Comparison of ENCODE assay signal across 8 cellular contexts in genomic region chr16:50369133-50369804, GRCh38. TPM values are rescaled to one million over a fixed set of nuclear protein-coding genes. Genes with fewer than 3 reads are reported as not detected.
DNase-seq lines count a peak whose midpoint lies in the region; ATAC-seq and TF ChIP-seq lines count a peak whose summit lies in the region.

No MANE protein-coding gene starts in this region.

- no peak overlapping the region for H4K91ac ChIP-seq in trophoblast cell (ENCODE audit: low read depth, low read length)

- no peak overlapping the region for H3K4ac ChIP-seq in trophoblast cell (ENCODE audit: low read depth, low read length)

- no peak for TF ChIP-seq CTCF in GM06990 (IDR thresholded peaks at IDR 0.05; ENCODE audit: insufficient read depth, low read length, poor library complexity, severe bottlenecking)
- no peak for TF ChIP-seq CTCF in MM.1S (IDR thresholded peaks at IDR 0.05; ENCODE audit: low read length)

- H3F3A ChIP-seq in MM.1S (ENCODE audit: insufficient read depth, low read length) = no peaks in the 10 kb centered on the region

- no peak overlapping the region for H3K18ac ChIP-seq in trophoblast cell (ENCODE audit: low read length)

- H3K4me3 ChIP-seq in GM06990 (replicated peaks; ENCODE audit: low read depth, low read length) = peak overlapping the region; percentile 52
- H3K4me3 ChIP-seq in MM.1S (ENCODE audit: low read length) = peak overlapping the region; percentile 53; the same call in 1 of the 2 replicates
- H3K4me3 ChIP-seq in duodenal mucosa (ENCODE audit: low read depth in 1 of 2, low read length in 2 of 2) = peak overlapping the region; percentile 65 to 78
- H3K4me3 ChIP-seq in trophoblast cell (ENCODE audit: low read depth, low read length) = no peak overlapping the region

- peak overlapping the region; percentile 73 for H3K4me2 ChIP-seq in MM.1S (ENCODE audit: low read depth, low read length)
- peak overlapping the region; percentile 48 for H3K4me2 ChIP-seq in trophoblast cell (ENCODE audit: low read length)

- peaks cover 3% of the 10 kb centered on the region for H3K79me1 ChIP-seq in trophoblast cell (ENCODE audit: low read length)

- WGBS in trophoblast cell (ENCODE audit: extremely low coverage, insufficient coverage, insufficient read length) = 100% methylated on average over 1 of the region's 7 CpGs

- no peak overlapping the region for H3K23ac ChIP-seq in trophoblast cell (ENCODE audit: low read length)

- peaks cover 42% of the 10 kb centered on the region for H3K79me2 ChIP-seq in MM.1S (ENCODE audit: low read length)
- peaks cover 5% of the 10 kb centered on the region for H3K79me2 ChIP-seq in trophoblast cell (ENCODE audit: control insufficient read depth, insufficient read depth, low read length, poor library complexity)

- ATAC-seq in HG02588 (IDR thresholded peaks at IDR 0.05; ENCODE audit: unreplicated experiment) = no peak

- no peaks in the 10 kb centered on the region for H3K9me3 ChIP-seq in MM.1S (replicated peaks; ENCODE audit: insufficient read depth, low read length)
- no peaks in the 10 kb centered on the region for H3K9me3 ChIP-seq in duodenal mucosa (ENCODE audit: control insufficient read depth in 1 of 2, low read length in 2 of 2)
- peaks cover 6% of the 10 kb centered on the region for H3K9me3 ChIP-seq in trophoblast cell (ENCODE audit: insufficient read depth, low read depth, low read length)

- DNase-seq in GM06990 (ENCODE audit: extremely low read depth, insufficient read length) (no peak), MM.1S (no peak), trophoblast cell (peak in 1 of 2 donors; percentile 11), NOMO-1 treated with dmso at 0.1 percent for 144 hours (lab: John Stamatoyannopoulos, UW; ENCODE audit: unreplicated experiment) (no peak), NCI-H524 (lab: John Stamatoyannopoulos, UW) (no peak), NCI-H1930 (lab: John Stamatoyannopoulos, UW) (no peak)

- H3K27me3 ChIP-seq in GM06990 (replicated peaks; ENCODE audit: control insufficient read depth, insufficient read depth, low read length) = no peaks in the 10 kb centered on the region
- no peaks in the 10 kb centered on the region for H3K27me3 ChIP-seq in MM.1S (replicated peaks; ENCODE audit: insufficient read depth, low read length)
- no peaks in the 10 kb centered on the region for H3K27me3 ChIP-seq in duodenal mucosa (ENCODE audit: control insufficient read depth in 1 of 2, insufficient read depth in 2 of 2, low read length in 2 of 2)
- no peaks in the 10 kb centered on the region for H3K27me3 ChIP-seq in trophoblast cell (ENCODE audit: insufficient read depth, low read length)

- peak overlapping the region; percentile 43 for H4K8ac ChIP-seq in trophoblast cell (ENCODE audit: low read depth, low read length)

- no peak overlapping the region for H2BK5ac ChIP-seq in trophoblast cell (ENCODE audit: low read depth, low read length, poor library complexity)

- H4K12ac ChIP-seq in trophoblast cell (ENCODE audit: low read depth, low read length) = no peak overlapping the region

- H2BK120ac ChIP-seq in trophoblast cell (ENCODE audit: insufficient read depth, low read length, poor library complexity) = no peak overlapping the region

- no peak overlapping the region for H2BK12ac ChIP-seq in trophoblast cell (ENCODE audit: low read length)

- H3K9me2 ChIP-seq in MM.1S (replicated peaks; ENCODE audit: insufficient read depth, low read length) = no peaks in the 10 kb centered on the region

- no peaks in the 10 kb centered on the region; the same call in 1 of the 2 replicates for H3K36me3 ChIP-seq in GM06990 (ENCODE audit: control insufficient read depth, insufficient read depth, low read length)
- peaks cover 3% of the 10 kb centered on the region; the same call in 1 of the 2 replicates for H3K36me3 ChIP-seq in MM.1S (replicated peaks; ENCODE audit: insufficient read depth, low read length)
- peaks cover 0 to 6% of the 10 kb centered on the region in 2 donors for H3K36me3 ChIP-seq in duodenal mucosa (ENCODE audit: control insufficient read depth in 1 of 2, insufficient read depth in 2 of 2, low read length in 2 of 2)
- peaks cover 3 to 5% of the 10 kb centered on the region in 2 experiments for H3K36me3 ChIP-seq in trophoblast cell (ENCODE audit: control insufficient read depth in 1 of 2, insufficient read depth in 2 of 2, low read length in 2 of 2)

- H3K4me1 ChIP-seq in MM.1S (ENCODE audit: low read length) (peaks cover 10% of the 10 kb centered on the region; the same call in 1 of the 2 replicates), duodenal mucosa (ENCODE audit: control insufficient read depth in 1 of 2, insufficient read depth in 2 of 2, low read length in 2 of 2) (peaks cover 14 to 16% of the 10 kb centered on the region in 2 donors), trophoblast cell (ENCODE audit: control insufficient read depth in 1 of 2, insufficient read depth in 2 of 2, low read length in 2 of 2) (no peaks in the 10 kb centered on the region)

- H3K9ac ChIP-seq in MM.1S (ENCODE audit: low read length) (no peak overlapping the region; the same call in 1 of the 2 replicates), duodenal mucosa (ENCODE audit: low read depth in 1 of 2, low read length in 2 of 2) (peak overlapping the region; percentile 27 to 39), trophoblast cell (ENCODE audit: low read length) (no peak overlapping the region)

- H3K27ac ChIP-seq in MM.1S (ENCODE audit: low read length) = no peak overlapping the region
- H3K27ac ChIP-seq in duodenal mucosa (ENCODE audit: low read depth, low read length) = no peak overlapping the region
- no peak overlapping the region for H3K27ac ChIP-seq in trophoblast cell (ENCODE audit: low read depth, low read length)

- no peaks in the 10 kb centered on the region for H4K20me1 ChIP-seq in MM.1S (ENCODE audit: insufficient read depth, low read length)

- no peak overlapping the region for H2AK5ac ChIP-seq in trophoblast cell (ENCODE audit: low read length)

- peak overlapping the region; percentile 96 for H2AFZ ChIP-seq in MM.1S (ENCODE audit: low read length)
- no peak overlapping the region for H2AFZ ChIP-seq in trophoblast cell (ENCODE audit: insufficient read depth, low read length, poor library complexity)

- no peak overlapping the region for H3K14ac ChIP-seq in trophoblast cell (ENCODE audit: low read length)

RNA-seq across cellular contexts. Expression of gene BRD7, which starts 0.5 kb away (rescaled TPM):
- polyA plus RNA-seq in trophoblast cell (2013) = 77.0 and 79.2 TPM in 2 replicates

Comparison
In these comparisons a context has a peak if more than half of its experiments do, and no peak if none do; other contexts are left out.
1. H3K9ac ChIP-seq: peak in duodenal mucosa (2 of 2); none in MM.1S (single experiment) and trophoblast cell (single experiment).